ENCODE assay signal across 8 cellular contexts in genomic region chr11:112290462-112290894, GRCh38. TPM values are rescaled to one million over a fixed set of nuclear protein-coding genes. Genes with fewer than 3 reads are reported as not detected.
DNase-seq lines count a peak whose midpoint lies in the region; ATAC-seq lines count a peak whose summit lies in the region.

No MANE protein-coding gene starts in this region.

- H3K27me3 Mint-ChIP-seq in activated T-helper 1 cell treated with anti-CD3 and anti-CD28 coated beads, Interleukin-12 subunit alpha, Interleukin-12 subunit beta, Interleukin-2, Interleukin-4 antibody, amounts not matched to agents 30 ng/mL and 10 ng/mL and 1 ng/mL, durations not matched to agents 14 hours and 24 hours and 36 hours (ENCODE audit: insufficient read depth), result peaks cover 6% of the 10 kb centered on the region
- H3K27me3 Mint-ChIP-seq in stimulated activated naive B cell treated with anti-CD40 and anti-IgM and Interleukin-4, amounts not matched to agents 10 μg/mL and 1 μg/mL and 100 μg/mL, for 72 hours, result peaks cover 3 to 5% of the 10 kb centered on the region in 2 donors

- H3K4me3 ChIP-seq in iPS-11a (ENCODE audit: low read depth, low read length), result peak overlapping the region; percentile 65

- peaks cover 4% of the 10 kb centered on the region for H3K36me3 Mint-ChIP-seq in activated T-helper 1 cell treated with anti-CD3 and anti-CD28 coated beads, Interleukin-12 subunit alpha, Interleukin-12 subunit beta, Interleukin-2, Interleukin-4 antibody, amounts not matched to agents 30 ng/mL and 10 ng/mL and 1 ng/mL, durations not matched to agents 14 hours and 24 hours and 36 hours (ENCODE audit: low read depth)
- H3K36me3 Mint-ChIP-seq in stimulated activated naive B cell treated with anti-CD40 and anti-IgM and Interleukin-4, amounts not matched to agents 10 μg/mL and 1 μg/mL and 100 μg/mL, for 72 hours, result peaks cover 0 to 2% of the 10 kb centered on the region in 2 donors

- intact Hi-C loops in activated T-helper 1 cell treated with anti-CD3 and anti-CD28 coated beads, Interleukin-12 subunit alpha, Interleukin-12 subunit beta, Interleukin-2, Interleukin-4 antibody, amounts not matched to agents 30 ng/mL and 10 ng/mL and 1 ng/mL, durations not matched to agents 14 hours and 24 hours and 36 hours (cut with micrococcal nuclease), result loop anchor here (1.0 to 5.0 kb wide), 5 partner anchors 64 to 999 kb away; partner anchors contain the start of gene PTS

- peaks cover 23% of the 10 kb centered on the region for H3K4me1 Mint-ChIP-seq in activated T-helper 1 cell treated with anti-CD3 and anti-CD28 coated beads, Interleukin-12 subunit alpha, Interleukin-12 subunit beta, Interleukin-2, Interleukin-4 antibody, amounts not matched to agents 30 ng/mL and 10 ng/mL and 1 ng/mL, durations not matched to agents 14 hours and 24 hours and 36 hours (ENCODE audit: low read depth)
- H3K4me1 Mint-ChIP-seq in stimulated activated naive B cell treated with anti-CD40 and anti-IgM and Interleukin-4, amounts not matched to agents 10 μg/mL and 1 μg/mL and 100 μg/mL, for 72 hours, result peaks cover 13 to 17% of the 10 kb centered on the region in 2 donors

- H3K4me3 Mint-ChIP-seq in activated T-helper 1 cell treated with anti-CD3 and anti-CD28 coated beads, Interleukin-12 subunit alpha, Interleukin-12 subunit beta, Interleukin-2, Interleukin-4 antibody, amounts not matched to agents 30 ng/mL and 10 ng/mL and 1 ng/mL, durations not matched to agents 14 hours and 24 hours and 36 hours, result peak overlapping the region; percentile 58
- peak overlapping the region; percentile 74 to 83 for H3K4me3 Mint-ChIP-seq in stimulated activated naive B cell treated with anti-CD40 and anti-IgM and Interleukin-4, amounts not matched to agents 10 μg/mL and 1 μg/mL and 100 μg/mL, for 72 hours

- no peak overlapping the region for H3K27ac Mint-ChIP-seq in activated T-helper 1 cell treated with anti-CD3 and anti-CD28 coated beads, Interleukin-12 subunit alpha, Interleukin-12 subunit beta, Interleukin-2, Interleukin-4 antibody, amounts not matched to agents 30 ng/mL and 10 ng/mL and 1 ng/mL, durations not matched to agents 14 hours and 24 hours and 36 hours
- no peak overlapping the region for H3K27ac Mint-ChIP-seq in stimulated activated naive B cell treated with anti-CD40 and anti-IgM and Interleukin-4, amounts not matched to agents 10 μg/mL and 1 μg/mL and 100 μg/mL, for 72 hours

- DNase-seq in HT-29 (ENCODE audit: low spot score) (peak; percentile 1), NCI-H1436 treated with DMSO at 0.1 percent for 48 hours (lab: John Stamatoyannopoulos, UW) (no peak)
- no peak for DNase-seq in activated T-helper 1 cell treated with anti-CD3 and anti-CD28 coated beads, Interleukin-12 subunit alpha, Interleukin-12 subunit beta, Interleukin-2, Interleukin-4 antibody, amounts not matched to agents 30 ng/mL and 10 ng/mL and 1 ng/mL, durations not matched to agents 14 hours and 24 hours and 36 hours (ENCODE audit: low spot score)
- no peak for DNase-seq in stimulated activated naive B cell treated with anti-CD40 and anti-IgM and Interleukin-4, amounts not matched to agents 10 μg/mL and 1 μg/mL and 100 μg/mL, for 72 hours

- H3K9me3 Mint-ChIP-seq in activated T-helper 1 cell treated with anti-CD3 and anti-CD28 coated beads, Interleukin-12 subunit alpha, Interleukin-12 subunit beta, Interleukin-2, Interleukin-4 antibody, amounts not matched to agents 30 ng/mL and 10 ng/mL and 1 ng/mL, durations not matched to agents 14 hours and 24 hours and 36 hours, result no peaks in the 10 kb centered on the region
- H3K9me3 Mint-ChIP-seq in stimulated activated naive B cell treated with anti-CD40 and anti-IgM and Interleukin-4, amounts not matched to agents 10 μg/mL and 1 μg/mL and 100 μg/mL, for 72 hours, result peaks cover 0 to 1% of the 10 kb centered on the region in 2 donors

- no peak for ATAC-seq in stimulated activated naive B cell treated with anti-CD40 and anti-IgM and Interleukin-4, amounts not matched to agents 10 μg/mL and 1 μg/mL and 100 μg/mL, for 72 hours (replicated peaks)
- ATAC-seq in HG03135 (IDR thresholded peaks at IDR 0.05; ENCODE audit: unreplicated experiment), result no peak
- no peak for ATAC-seq in HG03520 (IDR thresholded peaks at IDR 0.05; ENCODE audit: unreplicated experiment)
- no peak for ATAC-seq in HG03469 (IDR thresholded peaks at IDR 0.05; ENCODE audit: unreplicated experiment)

RNA-seq across cellular contexts. Expression of gene PLET1, which starts 29.8 kb away (rescaled TPM):
- not detected in 2 replicates for total RNA-seq in HT-29 (2014; rRNA removed; shearing (Covaris generic))
- total RNA-seq in activated T-helper 1 cell treated with anti-CD3 and anti-CD28 coated beads, Interleukin-12 subunit alpha, Interleukin-12 subunit beta, Interleukin-2, Interleukin-4 antibody, amounts not matched to agents 30 ng/mL and 10 ng/mL and 1 ng/mL, durations not matched to agents 14 hours and 24 hours and 36 hours, result not detected in 2 replicates
